3 cellular contexts compared by ENCODE assay signal in genomic region chr12:118866346-118866745, GRCh38.
TF ChIP-seq lines count a peak whose summit lies in the region.

No MANE protein-coding gene starts in this region.

TF ChIP-seq in GM23338, 12 proteins besides CTCF, POLR2A, EP300 and RAD21:
- TF ChIP-seq REST (IDR thresholded peaks at IDR 0.05; ENCODE audit: unreplicated experiment), result peak; percentile 87
- TF ChIP-seq JUNB (IDR thresholded peaks at IDR 0.05; ENCODE audit: unreplicated experiment), result no peak

TF ChIP-seq in GM12878, 131 proteins besides CTCF, POLR2A, EP300 and RAD21:
- TF ChIP-seq CUX1 (IDR thresholded peaks at IDR 0.05; ENCODE audit: insufficient replicate concordance, low read depth, low read length) (no peak), REST (IDR thresholded peaks at IDR 0.05; ENCODE audit: low read depth, low read length) (peak; percentile 86)

TF ChIP-seq in liver, 16 proteins besides CTCF, POLR2A, EP300 and RAD21:
- peak; percentile 97 for TF ChIP-seq REST (IDR thresholded peaks at IDR 0.05)
- no peak for TF ChIP-seq ATF3 (IDR thresholded peaks at IDR 0.05)
- no peak for TF ChIP-seq HNF4G (IDR thresholded peaks at IDR 0.05)
